ENCODE assay signal across 27 cellular contexts in the genomic region with DNA sequence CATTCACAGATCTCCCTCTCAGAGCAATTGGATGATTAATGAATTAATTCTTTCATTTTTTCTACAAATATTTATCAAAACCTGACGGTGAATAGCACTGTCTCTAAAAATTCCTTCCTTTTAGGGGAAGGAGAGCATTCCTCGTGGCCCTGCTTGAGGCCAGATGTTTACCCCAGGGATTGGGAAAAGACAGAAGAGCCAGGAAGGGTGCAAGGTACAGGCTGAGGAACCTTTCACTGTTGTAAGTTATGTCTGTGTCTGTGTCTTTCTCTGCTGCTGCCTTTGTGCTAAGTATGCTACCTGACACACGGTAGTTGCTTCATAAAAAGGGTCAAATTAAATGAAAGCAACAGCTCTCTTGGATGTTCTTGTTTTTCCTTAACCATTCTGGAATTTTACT. TPM values are rescaled to one million over a fixed set of nuclear protein-coding genes. Genes with fewer than 3 reads are reported as not detected.
"Had no signal": no experiment of that assay in that cellular context is flagged by ENCODE, and none has a peak within 500 bp of the region (broad histone marks: within the 10 kb centered on the region; RNA-seq: fewer than 3 reads in every experiment).

No MANE protein-coding gene starts in this region.

- ATAC-seq: activated T-helper 17 cell treated with anti-CD3 and anti-CD28 coated beads, Interleukin-2, amount 50 U/mL, for 72 hours; T-helper 17 cell; WTC11 had no signal

- H3K4me3 ChIP-seq: cardiac muscle cell, SJSA1 had no signal

- DNase-seq: activated CD4-positive, alpha-beta memory T cell treated with anti-CD3 and anti-CD28 coated beads for 36 hours; activated CD4-positive, alpha-beta T cell treated with anti-CD3 and anti-CD28 coated beads, Interleukin-2, amount 10 ng/mL, durations not matched to agents 24 days and 14 days; activated CD4-positive, CD25-positive, alpha-beta regulatory T cell treated with anti-CD3 and anti-CD28 coated beads, Interleukin-2, amount 50 U/mL, for 72 hours; activated CD8-positive, alpha-beta memory T cell treated with anti-CD3 and anti-CD28 coated beads for 24 hours; activated gamma-delta T cell; activated naive CD4-positive, alpha-beta T cell treated with anti-CD3 and anti-CD28 coated beads for 36 hours; activated T-cell treated with anti-CD3 and anti-CD28 coated beads for 4 hours; activated T-cell treated with anti-CD3 and anti-CD28 coated beads, Interleukin-2, amount 50 U/mL, for 48 hours; amygdala; brain microvascular endothelial cell; KG1; NCI-H1092 treated with DMSO at 0.1 percent for 48 hours; NCI-H1417 treated with DMSO at 0.1 percent for 48 hours; NCI-H1694 treated with DMSO at 0.1 percent for 48 hours; NCI-H2029 treated with DMSO at 0.1 percent for 48 hours; NCI-H345; NCI-H510A; NCI-H526 treated with DMSO at 0.1 percent for 48 hours; NK-92 treated with Interleukin-12 subunit alpha and Interleukin-12 subunit beta, amount 100 ng/mL, for 24 hours; OCI-M1; SHP77; T-helper 17 cell; T-helper 9 cell had no signal

- H3K36me3 ChIP-seq: brain microvascular endothelial cell, cardiac muscle cell, SJSA1 had no signal

- H3K27ac ChIP-seq: cardiac muscle cell, SJSA1 had no signal

- H3K27me3 ChIP-seq: brain microvascular endothelial cell, cardiac muscle cell, SJSA1 had no signal

- H3K9me3 ChIP-seq: SJSA1 had no signal

RNA-seq across cellular contexts. Expression of gene CCN2, which starts 27.4 kb away (rescaled TPM):
- total RNA-seq: activated CD4-positive, alpha-beta memory T cell treated with anti-CD3 and anti-CD28 coated beads for 36 hours; activated CD4-positive, alpha-beta T cell treated with anti-CD3 and anti-CD28 coated beads, Interleukin-2, amount 10 ng/mL, durations not matched to agents 24 days and 14 days; activated naive CD4-positive, alpha-beta T cell treated with anti-CD3 and anti-CD28 coated beads for 36 hours; activated T-helper 17 cell treated with anti-CD3 and anti-CD28 coated beads, Interleukin-2, amount 50 U/mL, for 72 hours had no signal
